In the genomic region with DNA sequence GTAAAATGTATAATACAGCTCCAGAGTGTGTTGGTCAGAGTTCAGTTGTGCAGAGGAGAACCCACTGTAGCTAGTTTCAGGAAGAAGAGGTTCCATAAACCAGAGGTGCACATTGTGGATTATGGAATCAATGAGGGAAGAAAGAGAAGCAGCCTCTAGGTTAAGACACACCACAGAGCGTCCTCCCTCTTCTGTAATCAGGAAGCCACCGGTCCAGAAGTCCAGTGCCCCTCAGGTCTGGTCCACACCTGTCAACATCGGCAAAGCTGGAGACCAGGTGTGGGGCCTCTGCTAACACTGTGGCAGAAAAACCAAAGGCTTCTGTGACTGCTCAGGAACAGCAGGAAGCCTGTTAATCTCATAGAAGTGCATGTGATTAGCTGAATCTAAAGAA, we compare ENCODE assay signal across 13 cellular contexts. TPM values are rescaled to one million over a fixed set of nuclear protein-coding genes. Genes with fewer than 3 reads are reported as not detected.
DNase-seq lines count a peak whose midpoint lies in the region; ATAC-seq and TF ChIP-seq lines count a peak whose summit lies in the region.
"Had no signal": no experiment of that assay in that cellular context is flagged by ENCODE, and none has a peak within 500 bp of the region (broad histone marks: within the 10 kb centered on the region; RNA-seq: fewer than 3 reads in every experiment).

No MANE protein-coding gene starts in this region.

- no peaks in the 10 kb centered on the region for H3K27me3 ChIP-seq in tibial nerve
- H3K27me3 ChIP-seq: SJCRH30 had no signal

- ATAC-seq in GM21447 (IDR thresholded peaks at IDR 0.05; ENCODE audit: unreplicated experiment), result no peak
- ATAC-seq: activated naive CD4-positive, alpha-beta T cell treated with anti-CD3 and anti-CD28 coated beads, Interleukin-2, amount 50 U/mL, for 72 hours had no signal

- CTCF ChIA-PET in activated CD4-positive, alpha-beta T cell treated with anti-CD3 and anti-CD28 coated beads, Interleukin-2, amount 10 ng/mL, durations not matched to agents 7 days and 5 days (lab: Charles Lee), result interaction anchor here (1.0 to 1.4 kb wide), 4 partner anchors 12 to 80 kb away, joined by 3 to 4 read pairs (median 4); no protein-coding TSS in a partner anchor

- no peak for TF ChIP-seq POLR2A in tibial nerve (IDR thresholded peaks at IDR 0.05)

- no peak overlapping the region for H3K4me3 Mint-ChIP-seq in activated CD4-positive, alpha-beta T cell treated with anti-CD3 and anti-CD28 coated beads, Interleukin-2, amount 10 ng/mL, durations not matched to agents 7 days and 5 days
- no peak overlapping the region for H3K4me3 Mint-ChIP-seq in activated CD4-positive, alpha-beta T cell treated with anti-CD3 and anti-CD28 coated beads, Interleukin-2, amount 10 ng/mL, durations not matched to agents 24 days and 14 days
- H3K4me3 Mint-ChIP-seq in brain (no peak overlapping the region), mesothelial cell of epicardium (no peak overlapping the region), progenitor cell of endocrine pancreas (ENCODE audit: low read depth) (no peak overlapping the region)

- H3K36me3 ChIP-seq in tibial nerve, result peaks cover 0 to 40% (median 0%) of the 10 kb centered on the region in 3 donors

- DNase-seq in activated CD4-positive, alpha-beta T cell treated with anti-CD3 and anti-CD28 coated beads, Interleukin-2, amount 10 ng/mL, durations not matched to agents 7 days and 5 days, result no peak
- DNase-seq in activated CD4-positive, alpha-beta T cell treated with anti-CD3 and anti-CD28 coated beads, Interleukin-2, amount 10 ng/mL, durations not matched to agents 24 days and 14 days, result no peak
- DNase-seq in mesothelial cell of epicardium (ENCODE audit: low spot score in 2 of 2, unreplicated experiment in 2 of 2) (no peak), tibial nerve (ENCODE audit: low spot score in 2 of 2) (no peak), progenitor cell of endocrine pancreas (ENCODE audit: low spot score, unreplicated experiment) (no peak)
- no peak for DNase-seq in stimulated activated CD4-positive, alpha-beta T cell treated with anti-CD3 and anti-CD28 coated beads, Interleukin-12 subunit alpha, Interleukin-12 subunit beta, amount 100 ng/mL, for 4 hours
- DNase-seq: NCI-H2107, retina had no signal

- H3K4me3 ChIP-seq in tibial nerve, result no peak overlapping the region
- H3K4me3 ChIP-seq: SJCRH30 had no signal

- peaks cover 3% of the 10 kb centered on the region for H3K4me1 Mint-ChIP-seq in activated CD4-positive, alpha-beta T cell treated with anti-CD3 and anti-CD28 coated beads, Interleukin-2, amount 10 ng/mL, durations not matched to agents 7 days and 5 days
- H3K4me1 Mint-ChIP-seq in activated CD4-positive, alpha-beta T cell treated with anti-CD3 and anti-CD28 coated beads, Interleukin-2, amount 10 ng/mL, durations not matched to agents 24 days and 14 days, result peaks cover 9% of the 10 kb centered on the region
- H3K4me1 Mint-ChIP-seq in brain (peaks cover 22% of the 10 kb centered on the region), mesothelial cell of epicardium (peaks cover 47% of the 10 kb centered on the region), progenitor cell of endocrine pancreas (ENCODE audit: low read depth) (no peaks in the 10 kb centered on the region)

- peaks cover 5 to 73% (median 38%) of the 10 kb centered on the region in 4 donors for H3K4me1 ChIP-seq in tibial nerve

- POLR2A ChIA-PET in activated CD4-positive, alpha-beta T cell treated with anti-CD3 and anti-CD28 coated beads, Interleukin-2, amount 10 ng/mL, durations not matched to agents 7 days and 5 days (lab: Charles Lee), result no interaction called here

- intact Hi-C loops in activated CD4-positive, alpha-beta T cell treated with anti-CD3 and anti-CD28 coated beads, Interleukin-2, amount 10 ng/mL, durations not matched to agents 24 days and 14 days (cut with micrococcal nuclease), result no loop called here

- H3K9me3 ChIP-seq in tibial nerve, result no peaks in the 10 kb centered on the region
- H3K9me3 ChIP-seq: SJCRH30 had no signal

- H3K27me3 Mint-ChIP-seq in activated CD4-positive, alpha-beta T cell treated with anti-CD3 and anti-CD28 coated beads, Interleukin-2, amount 10 ng/mL, durations not matched to agents 7 days and 5 days, result no peaks in the 10 kb centered on the region
- H3K27me3 Mint-ChIP-seq in activated CD4-positive, alpha-beta T cell treated with anti-CD3 and anti-CD28 coated beads, Interleukin-2, amount 10 ng/mL, durations not matched to agents 24 days and 14 days, result no peaks in the 10 kb centered on the region
- H3K27me3 Mint-ChIP-seq in brain (peaks cover 5% of the 10 kb centered on the region), mesothelial cell of epicardium (ENCODE audit: low read depth) (no peaks in the 10 kb centered on the region), progenitor cell of endocrine pancreas (no peaks in the 10 kb centered on the region)

- WGBS in tibial nerve, 2 donors, result 53 to 68% methylated on average over 3 of the region's 3 CpGs

- TF ChIP-seq EP300 in tibial nerve (IDR thresholded peaks at IDR 0.05), result no peak

- no peaks in the 10 kb centered on the region for H3K9me3 Mint-ChIP-seq in activated CD4-positive, alpha-beta T cell treated with anti-CD3 and anti-CD28 coated beads, Interleukin-2, amount 10 ng/mL, durations not matched to agents 7 days and 5 days
- H3K9me3 Mint-ChIP-seq in activated CD4-positive, alpha-beta T cell treated with anti-CD3 and anti-CD28 coated beads, Interleukin-2, amount 10 ng/mL, durations not matched to agents 24 days and 14 days, result no peaks in the 10 kb centered on the region
- H3K9me3 Mint-ChIP-seq in brain, result no peaks in the 10 kb centered on the region
- no peaks in the 10 kb centered on the region for H3K9me3 Mint-ChIP-seq in mesothelial cell of epicardium
- H3K9me3 Mint-ChIP-seq in progenitor cell of endocrine pancreas (ENCODE audit: low read depth), result no peaks in the 10 kb centered on the region
- H3K9me3 Mint-ChIP-seq: activated naive CD4-positive, alpha-beta T cell treated with anti-CD3 and anti-CD28 coated beads, Interleukin-2, amount 50 U/mL, for 72 hours; HFFc6 had no signal

- peaks cover 31% of the 10 kb centered on the region for H3K36me3 Mint-ChIP-seq in activated CD4-positive, alpha-beta T cell treated with anti-CD3 and anti-CD28 coated beads, Interleukin-2, amount 10 ng/mL, durations not matched to agents 7 days and 5 days (ENCODE audit: low read depth)
- H3K36me3 Mint-ChIP-seq in activated CD4-positive, alpha-beta T cell treated with anti-CD3 and anti-CD28 coated beads, Interleukin-2, amount 10 ng/mL, durations not matched to agents 24 days and 14 days (ENCODE audit: low read depth), result peaks cover 23% of the 10 kb centered on the region
- H3K36me3 Mint-ChIP-seq in brain (peaks cover 17% of the 10 kb centered on the region), mesothelial cell of epicardium (no peaks in the 10 kb centered on the region), progenitor cell of endocrine pancreas (ENCODE audit: insufficient read depth) (peaks cover 3% of the 10 kb centered on the region)
- H3K36me3 Mint-ChIP-seq: activated naive CD4-positive, alpha-beta T cell treated with anti-CD3 and anti-CD28 coated beads, Interleukin-2, amount 50 U/mL, for 72 hours had no signal

- TF ChIP-seq CTCF in brain (conservative IDR thresholded peaks at IDR 0.05) (no peak), mesothelial cell of epicardium (IDR thresholded peaks at IDR 0.05; ENCODE audit: unreplicated experiment) (no peak), tibial nerve (IDR thresholded peaks at IDR 0.05) (no peak), progenitor cell of endocrine pancreas (IDR thresholded peaks at IDR 0.05; ENCODE audit: unreplicated experiment) (no peak)

- H3K27ac ChIP-seq in tibial nerve, result peak overlapping the region; percentile 40 to 88 (median 62)
- H3K27ac ChIP-seq: SJCRH30 had no signal

- peak overlapping the region; percentile 58 for H3K27ac Mint-ChIP-seq in activated CD4-positive, alpha-beta T cell treated with anti-CD3 and anti-CD28 coated beads, Interleukin-2, amount 10 ng/mL, durations not matched to agents 7 days and 5 days
- no peak overlapping the region for H3K27ac Mint-ChIP-seq in activated CD4-positive, alpha-beta T cell treated with anti-CD3 and anti-CD28 coated beads, Interleukin-2, amount 10 ng/mL, durations not matched to agents 24 days and 14 days
- H3K27ac Mint-ChIP-seq in brain (peak overlapping the region in 3 of 5 experiments; percentile 61 to 90 (median 81)), mesothelial cell of epicardium (peak overlapping the region; percentile 94), progenitor cell of endocrine pancreas (no peak overlapping the region)

RNA-seq across cellular contexts. Expression of a gene that starts 23.4 kb away (rescaled TPM):
- total RNA-seq in activated CD4-positive, alpha-beta T cell treated with anti-CD3 and anti-CD28 coated beads, Interleukin-2, amount 10 ng/mL, durations not matched to agents 7 days and 5 days, result 100 to 1,000 TPM; 409 to 433 TPM
- total RNA-seq in activated CD4-positive, alpha-beta T cell treated with anti-CD3 and anti-CD28 coated beads, Interleukin-2, amount 10 ng/mL, durations not matched to agents 24 days and 14 days, result 202 and 204 TPM in 2 replicates
- 71.4 TPM for polyA plus RNA-seq in brain (ENCODE audit: insufficient read depth, low read depth, low replicate concordance)
- 76.5 to 79.3 TPM (median 77.0 TPM) in 3 replicates for total RNA-seq in mesothelial cell of epicardium
- total RNA-seq in tibial nerve, result 10 to 100 TPM in 3 of 4 donors, 1 to 10 TPM in 1; 7.5 to 40.2 (median 25.2) TPM
- 109 and 113 TPM in 2 replicates for total RNA-seq in progenitor cell of endocrine pancreas

RNA-seq across cellular contexts. Expression of a gene that starts 54.3 kb away (rescaled TPM):
- total RNA-seq in activated CD4-positive, alpha-beta T cell treated with anti-CD3 and anti-CD28 coated beads, Interleukin-2, amount 10 ng/mL, durations not matched to agents 7 days and 5 days, result 10 to 100 TPM; 38.7 to 40.3 TPM
- 26.2 and 26.7 TPM in 2 replicates for total RNA-seq in activated CD4-positive, alpha-beta T cell treated with anti-CD3 and anti-CD28 coated beads, Interleukin-2, amount 10 ng/mL, durations not matched to agents 24 days and 14 days
- polyA plus RNA-seq in brain (ENCODE audit: insufficient read depth, low read depth, low replicate concordance), result 18.7 TPM
- total RNA-seq in mesothelial cell of epicardium, result 23.1 to 24.0 TPM (median 23.4 TPM) in 3 replicates
- 100 to 1,000 TPM in 1 of 4 donors, 10 to 100 TPM in 3; 62.8 to 107 (median 71.7) TPM for total RNA-seq in tibial nerve
- total RNA-seq in progenitor cell of endocrine pancreas, result 19.1 and 22.0 TPM in 2 replicates

Comparison
In these comparisons a context has a peak if more than half of its experiments do, and no peak if none do; other contexts are left out.
1. H3K27ac Mint-ChIP-seq: peak in activated CD4-positive, alpha-beta T cell treated with anti-CD3 and anti-CD28 coated beads, Interleukin-2, amount 10 ng/mL, durations not matched to agents 7 days and 5 days (single experiment), brain (3 of 5) and mesothelial cell of epicardium (single experiment); none in activated CD4-positive, alpha-beta T cell treated with anti-CD3 and anti-CD28 coated beads, Interleukin-2, amount 10 ng/mL, durations not matched to agents 24 days and 14 days (single experiment) and progenitor cell of endocrine pancreas (single experiment).